ENCODE assay signal across 13 cellular contexts in the genomic region with DNA sequence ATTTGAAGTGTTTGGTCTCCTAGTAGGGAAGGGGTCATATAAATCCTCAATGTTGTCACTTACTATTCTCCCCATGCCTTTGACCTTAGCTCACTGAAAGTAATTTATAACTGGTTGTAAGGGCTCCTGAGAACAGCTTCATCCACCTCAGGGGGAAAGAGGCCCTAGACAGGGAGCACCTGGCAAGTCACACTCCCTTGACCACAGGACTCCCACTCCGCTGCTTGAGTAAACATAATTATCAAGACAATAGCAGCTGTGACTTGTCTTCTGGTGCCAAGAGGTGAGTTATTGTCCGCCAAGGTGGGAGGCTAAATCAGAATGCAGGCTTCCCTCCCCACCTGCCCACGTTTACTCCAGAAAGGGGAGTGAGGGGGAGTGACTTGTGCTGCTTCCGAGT.
A peak's percentile ranks its signal among the peaks of the same experiment; 100 is the strongest.
DNase-seq lines count a peak whose midpoint lies in the region; ATAC-seq and TF ChIP-seq lines count a peak whose summit lies in the region.
"Had no signal": no experiment of that assay in that cellular context is flagged by ENCODE, and none has a peak within 500 bp of the region (broad histone marks: within the 10 kb centered on the region; RNA-seq: fewer than 3 reads in every experiment).

No MANE protein-coding gene starts in this region.

- peaks cover 12% of the 10 kb centered on the region for H3K27me3 Mint-ChIP-seq in progenitor cell of endocrine pancreas

- no peak overlapping the region for H3K4me3 Mint-ChIP-seq in progenitor cell of endocrine pancreas (ENCODE audit: low read depth)
- H3K4me3 Mint-ChIP-seq: activated T-cell treated with anti-CD3 and anti-CD28 coated beads, Interleukin-2, amount 50 U/mL, for 4 hours had no signal

- H3K4me1 Mint-ChIP-seq in progenitor cell of endocrine pancreas (ENCODE audit: low read depth): peaks cover 21% of the 10 kb centered on the region

- peak; percentile 84 for DNase-seq in NCI-H2196 (lab: John Stamatoyannopoulos, UW; ENCODE audit: unreplicated experiment)
- peak; percentile 21 for DNase-seq in SW480 (ENCODE audit: low spot score)
- DNase-seq in progenitor cell of endocrine pancreas (ENCODE audit: low spot score, unreplicated experiment): peak; percentile 11
- DNase-seq in LoVo (ENCODE audit: low spot score): no peak
- no peak for DNase-seq in MV-4-11 (lab: John Stamatoyannopoulos, UW)
- DNase-seq in stimulated activated CD4-positive, alpha-beta T cell treated with anti-CD3 and anti-CD28 coated beads, Interleukin-4, amount 100 ng/mL, for 1 hour: no peak
- DNase-seq: activated CD4-positive, alpha-beta T cell treated with anti-CD3 and anti-CD28 coated beads for 4 hours; activated T-cell treated with anti-CD3 and anti-CD28 coated beads, Interleukin-2, amount 50 U/mL, for 4 hours; amygdala; nucleus accumbens; PC-9 had no signal

- peak; percentile 48 for ATAC-seq in HG02798 (IDR thresholded peaks at IDR 0.05; ENCODE audit: poor library complexity, unreplicated experiment)
- no peak for ATAC-seq in HG03457 (IDR thresholded peaks at IDR 0.05; ENCODE audit: unreplicated experiment)
- ATAC-seq: activated T-cell treated with anti-CD3 and anti-CD28 coated beads, Interleukin-2, amount 50 U/mL, for 4 hours had no signal

- H3K27ac Mint-ChIP-seq in progenitor cell of endocrine pancreas: peak overlapping the region; percentile 94

- H3K9me3 Mint-ChIP-seq in progenitor cell of endocrine pancreas (ENCODE audit: low read depth): no peaks in the 10 kb centered on the region
- H3K9me3 Mint-ChIP-seq: activated T-cell treated with anti-CD3 and anti-CD28 coated beads, Interleukin-2, amount 50 U/mL, for 4 hours had no signal

- TF ChIP-seq CTCF in progenitor cell of endocrine pancreas (IDR thresholded peaks at IDR 0.05; ENCODE audit: unreplicated experiment): no peak

- H3K36me3 Mint-ChIP-seq in progenitor cell of endocrine pancreas (ENCODE audit: insufficient read depth): no peaks in the 10 kb centered on the region

Comparison
In these comparisons a context has a peak if more than half of its experiments do, and no peak if none do; other contexts are left out.
1. DNase-seq: peak in NCI-H2196 (single experiment), SW480 (single experiment) and progenitor cell of endocrine pancreas (single experiment); none in LoVo (single experiment), MV-4-11 (single experiment) and stimulated activated CD4-positive, alpha-beta T cell treated with anti-CD3 and anti-CD28 coated beads, Interleukin-4, amount 100 ng/mL, for 1 hour (single experiment).